In the genomic region with DNA sequence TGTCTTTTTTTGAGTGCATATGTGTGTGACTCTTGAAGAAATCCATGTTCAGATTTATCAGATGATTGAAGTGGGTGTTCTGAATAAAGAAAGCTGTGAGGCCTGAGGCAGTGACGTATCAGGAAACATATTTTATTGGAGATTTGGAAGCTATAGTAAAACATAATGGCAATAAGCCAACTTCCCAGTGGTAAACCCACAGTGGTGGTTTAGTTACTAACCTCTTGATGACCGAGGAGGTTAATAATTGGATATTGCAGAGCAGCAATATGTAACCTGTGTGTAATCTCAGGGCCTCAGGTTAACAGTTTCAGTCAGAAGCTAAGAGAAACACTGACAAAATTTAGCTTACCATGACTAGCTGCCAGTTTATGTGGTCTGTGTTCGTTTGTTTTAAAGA, we compare ENCODE assay signal across 1 cellular context.
TF ChIP-seq lines count a peak whose summit lies in the region.

No MANE protein-coding gene starts in this region.

TF ChIP-seq in SK-N-SH treated with all-trans-retinoic acid at 6 μM for 48 hours, 23 proteins besides CTCF, POLR2A, EP300 and RAD21 (continued from another document):
- TF ChIP-seq, protein P1, sequence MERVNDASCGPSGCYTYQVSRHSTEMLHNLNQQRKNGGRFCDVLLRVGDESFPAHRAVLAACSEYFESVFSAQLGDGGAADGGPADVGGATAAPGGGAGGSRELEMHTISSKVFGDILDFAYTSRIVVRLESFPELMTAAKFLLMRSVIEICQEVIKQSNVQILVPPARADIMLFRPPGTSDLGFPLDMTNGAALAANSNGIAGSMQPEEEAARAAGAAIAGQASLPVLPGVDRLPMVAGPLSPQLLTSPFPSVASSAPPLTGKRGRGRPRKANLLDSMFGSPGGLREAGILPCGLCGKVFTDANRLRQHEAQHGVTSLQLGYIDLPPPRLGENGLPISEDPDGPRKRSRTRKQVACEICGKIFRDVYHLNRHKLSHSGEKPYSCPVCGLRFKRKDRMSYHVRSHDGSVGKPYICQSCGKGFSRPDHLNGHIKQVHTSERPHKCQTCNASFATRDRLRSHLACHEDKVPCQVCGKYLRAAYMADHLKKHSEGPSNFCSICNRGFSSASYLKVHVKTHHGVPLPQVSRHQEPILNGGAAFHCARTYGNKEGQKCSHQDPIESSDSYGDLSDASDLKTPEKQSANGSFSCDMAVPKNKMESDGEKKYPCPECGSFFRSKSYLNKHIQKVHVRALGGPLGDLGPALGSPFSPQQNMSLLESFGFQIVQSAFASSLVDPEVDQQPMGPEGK (CRISPR knock-in tag; IDR thresholded peaks at IDR 0.05; ENCODE audit: borderline replicate concordance), result no peak
- no peak for TF ChIP-seq ISL1 (CRISPR knock-in tag; IDR thresholded peaks at IDR 0.05)
- no peak for TF ChIP-seq SNAI2 (CRISPR knock-in tag; IDR thresholded peaks at IDR 0.05)
- no peak for TF ChIP-seq ZNF70 (CRISPR knock-in tag; IDR thresholded peaks at IDR 0.05)
- TF ChIP-seq ESRRG (CRISPR knock-in tag; IDR thresholded peaks at IDR 0.05), result no peak
- TF ChIP-seq TCF4 (CRISPR knock-in tag; IDR thresholded peaks at IDR 0.05; ENCODE audit: borderline replicate concordance), result no peak
- no peak for TF ChIP-seq ARNTL (CRISPR knock-in tag; IDR thresholded peaks at IDR 0.05; ENCODE audit: borderline replicate concordance, low read depth)
- TF ChIP-seq, protein P2, sequence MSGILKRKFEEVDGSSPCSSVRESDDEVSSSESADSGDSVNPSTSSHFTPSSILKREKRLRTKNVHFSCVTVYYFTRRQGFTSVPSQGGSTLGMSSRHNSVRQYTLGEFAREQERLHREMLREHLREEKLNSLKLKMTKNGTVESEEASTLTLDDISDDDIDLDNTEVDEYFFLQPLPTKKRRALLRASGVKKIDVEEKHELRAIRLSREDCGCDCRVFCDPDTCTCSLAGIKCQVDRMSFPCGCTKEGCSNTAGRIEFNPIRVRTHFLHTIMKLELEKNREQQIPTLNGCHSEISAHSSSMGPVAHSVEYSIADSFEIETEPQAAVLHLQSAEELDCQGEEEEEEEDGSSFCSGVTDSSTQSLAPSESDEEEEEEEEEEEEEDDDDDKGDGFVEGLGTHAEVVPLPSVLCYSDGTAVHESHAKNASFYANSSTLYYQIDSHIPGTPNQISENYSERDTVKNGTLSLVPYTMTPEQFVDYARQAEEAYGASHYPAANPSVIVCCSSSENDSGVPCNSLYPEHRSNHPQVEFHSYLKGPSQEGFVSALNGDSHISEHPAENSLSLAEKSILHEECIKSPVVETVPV (CRISPR knock-in tag; IDR thresholded peaks at IDR 0.05), result no peak
